1 cellular context compared by ENCODE assay signal in genomic region chr7:24788075-24788474, GRCh38.
TF ChIP-seq lines count a peak whose summit lies in the region.

No MANE protein-coding gene starts in this region.

TF ChIP-seq in K562, 482 proteins besides CTCF, POLR2A, EP300 and RAD21:
- TF ChIP-seq CHD4 (IDR thresholded peaks at IDR 0.05; ENCODE audit: insufficient read depth, insufficient replicate concordance, low read depth, low read length, poor library complexity, severe bottlenecking) = peak; percentile 78
- no peak for TF ChIP-seq UBTF (IDR thresholded peaks at IDR 0.05; ENCODE audit: borderline replicate concordance in 1 of 2, low read depth in 2 of 2, low read length in 2 of 2)
- TF ChIP-seq ZNF253 (CRISPR knock-in tag; conservative IDR thresholded peaks at IDR 0.05) = no peak
- TF ChIP-seq ZFP36 (IDR thresholded peaks at IDR 0.05; ENCODE audit: low read depth, low read length, partially characterized antibody) = no peak
- no peak for TF ChIP-seq ZNF12 (CRISPR knock-in tag; IDR thresholded peaks at IDR 0.05)
- no peak for TF ChIP-seq ZNF778 (CRISPR knock-in tag; IDR thresholded peaks at IDR 0.05)
- TF ChIP-seq ZNF609 (CRISPR knock-in tag; IDR thresholded peaks at IDR 0.05; ENCODE audit: borderline replicate concordance) = no peak
- TF ChIP-seq SETDB1 (IDR thresholded peaks at IDR 0.05; ENCODE audit: low read length) = no peak
- TF ChIP-seq ADNP (tag; IDR thresholded peaks at IDR 0.05) = peak; percentile 79
- no peak for TF ChIP-seq NFE2L1 (tag; IDR thresholded peaks at IDR 0.05; ENCODE audit: borderline replicate concordance, low read depth)
- TF ChIP-seq U2AF1 (optimal IDR thresholded peaks at IDR 0.05; ENCODE audit: low read depth, low read length) = no peak
- no peak for TF ChIP-seq HMGXB4 (CRISPR knock-in tag; IDR thresholded peaks at IDR 0.05)
- TF ChIP-seq POLR3A (IDR thresholded peaks at IDR 0.05; ENCODE audit: borderline replicate concordance, extremely low read depth, insufficient read depth, insufficient read length) = no peak
- no peak for TF ChIP-seq SMARCA5 (IDR thresholded peaks at IDR 0.05)
- TF ChIP-seq ETS1 (conservative IDR thresholded peaks at IDR 0.05; ENCODE audit: control insufficient read depth, low read depth, low read length) = no peak
- TF ChIP-seq CBX1 (IDR thresholded peaks at IDR 0.05; ENCODE audit: low read depth) = peak; percentile 53; the same call in 1 of the 2 replicates
- no peak for TF ChIP-seq CXXC5 (CRISPR knock-in tag; IDR thresholded peaks at IDR 0.05)
- no peak for TF ChIP-seq SRSF1 (IDR thresholded peaks at IDR 0.05; ENCODE audit: low read depth, low read length)
- TF ChIP-seq RNF2 (IDR thresholded peaks at IDR 0.05) = no peak
- TF ChIP-seq BCL6 (CRISPR knock-in tag; IDR thresholded peaks at IDR 0.05) = no peak
TF ChIP-seq in K562: peak in this region for 3.
